In genomic region chr15:70451861-70452653, GRCh38 we compare ENCODE assay signal across 11 cellular contexts.
DNase-seq lines count a peak whose midpoint lies in the region; ATAC-seq and TF ChIP-seq lines count a peak whose summit lies in the region.
"Had no signal": no experiment of that assay in that cellular context is flagged by ENCODE, and none has a peak within 500 bp of the region (broad histone marks: within the 10 kb centered on the region; RNA-seq: fewer than 3 reads in every experiment).

No MANE protein-coding gene starts in this region.

- no peak overlapping the region for H3K23ac ChIP-seq in trophoblast cell (ENCODE audit: low read length)

- H3K36me3 ChIP-seq in H7 (replicated peaks; ENCODE audit: control insufficient read depth, insufficient read depth, low read length), result no peaks in the 10 kb centered on the region
- H3K36me3 ChIP-seq in OCI-LY3 (replicated peaks; ENCODE audit: low read depth, low read length), result no peaks in the 10 kb centered on the region
- no peaks in the 10 kb centered on the region for H3K36me3 ChIP-seq in trophoblast cell (ENCODE audit: control insufficient read depth in 1 of 2, insufficient read depth in 2 of 2, low read length in 2 of 2)
- no peaks in the 10 kb centered on the region for H3K36me3 ChIP-seq in tibial nerve

- DNase-seq in H7, result peak; percentile 84
- peak; percentile 56 for DNase-seq in activated naive CD4-positive, alpha-beta T cell treated with anti-CD3 and anti-CD28 coated beads, Interleukin-2, amount 50 U/mL, for 16 hours
- DNase-seq in trophoblast cell, result peak; percentile 76 to 84
- DNase-seq in 8988T, result no peak
- DNase-seq in AML-193 (lab: John Stamatoyannopoulos, UW), result no peak
- DNase-seq in tibial nerve (ENCODE audit: low spot score in 2 of 2), result no peak
- DNase-seq: DMS 273 treated with DMSO at 0.1 percent for 48 hours, NCI-H2029 treated with DMSO at 0.1 percent for 48 hours, SW 1271 had no signal

- H3K4me3 ChIP-seq in H7 (ENCODE audit: insufficient read depth, low read depth, low read length) (peak overlapping the region; percentile 14; the same call in 1 of the 2 replicates), OCI-LY3 (ENCODE audit: low read length) (0 out of 2 replicates have a peak overlapping the region, but pooled peaks have one; percentile 20), trophoblast cell (ENCODE audit: low read depth, low read length) (no peak overlapping the region), tibial nerve (no peak overlapping the region)

- TF ChIP-seq POLR2A in tibial nerve (IDR thresholded peaks at IDR 0.05), result no peak

- no peak for TF ChIP-seq CTCF in OCI-LY3 (IDR thresholded peaks at IDR 0.05; ENCODE audit: low read depth, low read length)
- no peak for TF ChIP-seq CTCF in tibial nerve (IDR thresholded peaks at IDR 0.05)

- no peak overlapping the region for H2AK5ac ChIP-seq in trophoblast cell (ENCODE audit: low read length)

- H3K4me2 ChIP-seq in OCI-LY3 (ENCODE audit: low read length) (peak overlapping the region; percentile 26), trophoblast cell (ENCODE audit: low read length) (peak overlapping the region; percentile 4)

- no peak overlapping the region for H4K12ac ChIP-seq in trophoblast cell (ENCODE audit: low read depth, low read length)

- H3K9me3 ChIP-seq in OCI-LY3 (ENCODE audit: insufficient read depth, low read length) (no peaks in the 10 kb centered on the region), trophoblast cell (ENCODE audit: insufficient read depth, low read depth, low read length) (peaks cover 4% of the 10 kb centered on the region), tibial nerve (no peaks in the 10 kb centered on the region)

- no peaks in the 10 kb centered on the region for H4K20me1 ChIP-seq in OCI-LY3 (ENCODE audit: insufficient read depth, low read length)

- no peak overlapping the region for H4K91ac ChIP-seq in trophoblast cell (ENCODE audit: low read depth, low read length)

- peaks cover 7% of the 10 kb centered on the region for H3K27me3 ChIP-seq in H7 (ENCODE audit: control insufficient read depth, insufficient read depth, low read length)
- H3K27me3 ChIP-seq in OCI-LY3 (ENCODE audit: low read depth, low read length), result no peaks in the 10 kb centered on the region
- H3K27me3 ChIP-seq in trophoblast cell (ENCODE audit: insufficient read depth, low read length), result no peaks in the 10 kb centered on the region
- H3K27me3 ChIP-seq in tibial nerve, result no peaks in the 10 kb centered on the region

- H3K18ac ChIP-seq in trophoblast cell (ENCODE audit: low read length), result no peak overlapping the region

- H3K9ac ChIP-seq in OCI-LY3 (ENCODE audit: low read length), result no peak overlapping the region
- no peak overlapping the region for H3K9ac ChIP-seq in trophoblast cell (ENCODE audit: low read length)

- no peak for ATAC-seq in HG03342 (IDR thresholded peaks at IDR 0.05; ENCODE audit: unreplicated experiment)

- peak overlapping the region; percentile 23; the same call in 1 of the 2 replicates for H2AFZ ChIP-seq in OCI-LY3 (ENCODE audit: low read depth, low read length)
- H2AFZ ChIP-seq in trophoblast cell (ENCODE audit: insufficient read depth, low read length, poor library complexity), result no peak overlapping the region

- no peak overlapping the region for H3K27ac ChIP-seq in OCI-LY3 (ENCODE audit: low read length)
- H3K27ac ChIP-seq in trophoblast cell (ENCODE audit: low read depth, low read length), result no peak overlapping the region
- no peak overlapping the region for H3K27ac ChIP-seq in tibial nerve

- no CpG with 5 or more reads among the region's 25 CpGs for WGBS in trophoblast cell (ENCODE audit: extremely low coverage, insufficient coverage, insufficient read length)
- 76 to 77% methylated on average over 22 of the region's 25 CpGs for WGBS in tibial nerve, 2 donors

- H4K8ac ChIP-seq in trophoblast cell (ENCODE audit: low read depth, low read length), result no peak overlapping the region

- H2BK12ac ChIP-seq in trophoblast cell (ENCODE audit: low read length), result no peak overlapping the region

- no peak overlapping the region for H2BK5ac ChIP-seq in trophoblast cell (ENCODE audit: low read depth, low read length, poor library complexity)

- no peaks in the 10 kb centered on the region for H3K79me1 ChIP-seq in trophoblast cell (ENCODE audit: low read length)

- H3K14ac ChIP-seq in trophoblast cell (ENCODE audit: low read length), result no peak overlapping the region

- no peak overlapping the region for H2BK120ac ChIP-seq in trophoblast cell (ENCODE audit: insufficient read depth, low read length, poor library complexity)

- H3K79me2 ChIP-seq in OCI-LY3 (ENCODE audit: low read length) (no peaks in the 10 kb centered on the region), trophoblast cell (ENCODE audit: control insufficient read depth, insufficient read depth, low read length, poor library complexity) (no peaks in the 10 kb centered on the region)

- TF ChIP-seq EP300 in tibial nerve (IDR thresholded peaks at IDR 0.05), result no peak

- H3K4me1 ChIP-seq in OCI-LY3 (ENCODE audit: low read length), result peaks cover 10% of the 10 kb centered on the region
- H3K4me1 ChIP-seq in trophoblast cell (ENCODE audit: control insufficient read depth in 1 of 2, insufficient read depth in 2 of 2, low read length in 2 of 2), result peaks cover 3% of the 10 kb centered on the region in 2 experiments
- H3K4me1 ChIP-seq in tibial nerve, result peaks cover 0 to 15% (median 8%) of the 10 kb centered on the region in 4 donors

- no peak overlapping the region for H3K4ac ChIP-seq in trophoblast cell (ENCODE audit: low read depth, low read length)

Comparison
In these comparisons a context has a peak if more than half of its experiments do, and no peak if none do; other contexts are left out.
1. DNase-seq: peak in H7 (single experiment), activated naive CD4-positive, alpha-beta T cell treated with anti-CD3 and anti-CD28 coated beads, Interleukin-2, amount 50 U/mL, for 16 hours (single experiment) and trophoblast cell (2 of 2); none in 8988T (single experiment), AML-193 (0 of 2) and tibial nerve (0 of 2).
2. H3K4me3 ChIP-seq: peak in H7 (single experiment) and OCI-LY3 (single experiment); none in trophoblast cell (single experiment) and tibial nerve (0 of 4).